ENCODE assay signal across 34 cellular contexts in the genomic region with DNA sequence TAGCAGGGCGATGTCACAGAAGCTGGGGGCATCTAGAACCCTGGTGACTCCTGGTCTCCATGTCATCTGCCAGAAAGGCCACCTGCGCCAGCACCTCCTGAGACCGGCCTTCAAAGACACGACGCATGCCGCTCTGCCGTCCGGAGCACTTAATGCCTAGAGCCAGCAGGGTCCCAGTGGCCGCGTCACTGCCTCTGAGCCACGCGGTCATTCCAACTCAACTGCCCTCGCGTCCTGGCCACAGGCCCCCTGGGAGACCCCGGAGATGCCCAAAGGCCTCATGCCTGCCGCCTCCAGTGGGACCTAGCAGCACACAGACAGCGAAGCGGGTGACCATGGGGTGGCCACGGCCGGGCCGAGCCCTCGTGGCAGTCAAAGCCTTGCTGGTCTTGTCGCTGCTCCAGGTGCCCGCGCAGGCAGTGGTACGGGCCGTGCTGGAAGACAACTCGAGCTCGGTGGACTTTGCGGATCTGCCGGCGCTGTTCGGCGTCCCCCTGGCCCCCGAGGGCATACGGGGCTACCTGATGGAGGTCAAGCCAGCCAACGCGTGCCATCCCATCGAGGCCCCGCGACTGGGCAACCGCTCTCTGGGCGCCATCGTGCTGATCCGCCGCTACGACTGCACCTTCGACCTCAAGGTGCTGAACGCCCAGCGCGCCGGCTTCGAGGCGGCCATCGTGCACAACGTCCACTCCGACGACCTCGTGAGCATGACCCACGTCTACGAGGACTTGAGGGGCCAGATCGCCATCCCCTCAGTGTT. TPM values are rescaled to one million over a fixed set of nuclear protein-coding genes. Genes with fewer than 3 reads are reported as not detected.
"Had no signal": no experiment of that assay in that cellular context is flagged by ENCODE, and none has a peak within 500 bp of the region (broad histone marks: within the 10 kb centered on the region; RNA-seq: fewer than 3 reads in every experiment).

A gene with protein sequence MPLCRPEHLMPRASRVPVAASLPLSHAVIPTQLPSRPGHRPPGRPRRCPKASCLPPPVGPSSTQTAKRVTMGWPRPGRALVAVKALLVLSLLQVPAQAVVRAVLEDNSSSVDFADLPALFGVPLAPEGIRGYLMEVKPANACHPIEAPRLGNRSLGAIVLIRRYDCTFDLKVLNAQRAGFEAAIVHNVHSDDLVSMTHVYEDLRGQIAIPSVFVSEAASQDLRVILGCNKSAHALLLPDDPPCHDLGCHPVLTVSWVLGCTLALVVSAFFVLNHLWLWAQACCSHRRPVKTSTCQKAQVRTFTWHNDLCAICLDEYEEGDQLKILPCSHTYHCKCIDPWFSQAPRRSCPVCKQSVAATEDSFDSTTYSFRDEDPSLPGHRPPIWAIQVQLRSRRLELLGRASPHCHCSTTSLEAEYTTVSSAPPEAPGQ (plus strand): TSS at position 51 of the 763 bp plus-strand sequence. CDS start 75 bp downstream, at position 126.

- H3K9me3 ChIP-seq: adrenal gland had no signal

- H3K27ac Mint-ChIP-seq: activated B cell treated with CpG ODN at 0.5 μM for 24 hours; activated CD8-positive, alpha-beta T cell treated with anti-CD3 and anti-CD28 coated beads for 36 hours; activated naive CD4-positive, alpha-beta T cell treated with anti-CD3 and anti-CD28 coated beads for 36 hours; activated naive CD4-positive, alpha-beta T cell treated with anti-CD3 and anti-CD28 coated beads, Interleukin-2, amount 50 U/mL, for 24 hours; activated naive CD8-positive, alpha-beta T cell treated with anti-CD3 and anti-CD28 coated beads for 36 hours; activated naive CD8-positive, alpha-beta T cell treated with anti-CD3 and anti-CD28 coated beads, Interleukin-2, amount 50 U/mL, for 24 hours; activated T-helper 2 cell treated with anti-CD3 and anti-CD28 coated beads, Interferon-gamma antibody, Interleukin-2, Interleukin-4, amounts not matched to agents 10 μg/mL and 5 μg/mL and 100 μg/mL, durations not matched to agents 14 hours and 24 hours and 36 hours; T-helper 17 cell; T-helper 2 cell treated with Interferon-gamma antibody and Interleukin-4, amounts not matched to agents 5 μg/mL and 100 μg/mL, for 36 hours had no signal

- DNase-seq: activated B cell treated with CpG ODN at 0.5 μM for 24 hours; activated CD4-positive, alpha-beta T cell treated with anti-CD3 and anti-CD28 coated beads for 48 hours; activated CD4-positive, alpha-beta T cell treated with anti-CD3 and anti-CD28 coated beads, Interleukin-2, amount 50 U/mL, for 1 hour; activated CD4-positive, alpha-beta T cell treated with anti-CD3 and anti-CD28 coated beads, Interleukin-2, amount 50 U/mL, for 48 hours; activated CD8-positive, alpha-beta memory T cell treated with anti-CD3 and anti-CD28 coated beads for 24 hours; activated CD8-positive, alpha-beta T cell treated with anti-CD3 and anti-CD28 coated beads for 36 hours; activated effector memory CD4-positive, alpha-beta T cell treated with anti-CD3 and anti-CD28 coated beads, Interleukin-2, amount 50 U/mL, for 16 hours; activated naive CD4-positive, alpha-beta T cell treated with anti-CD3 and anti-CD28 coated beads for 36 hours; activated naive CD8-positive, alpha-beta T cell treated with anti-CD3 and anti-CD28 coated beads for 36 hours; activated naive CD8-positive, alpha-beta T cell treated with anti-CD3 and anti-CD28 coated beads, Interleukin-2, amount 50 U/mL, for 24 hours; activated T-cell treated with anti-CD3 and anti-CD28 coated beads, Interleukin-2, amount 50 U/mL, for 4 hours; adrenal gland; amygdala; aorta; body of pancreas; effector CD8-positive, alpha-beta T cell; esophagus squamous epithelium; foreskin melanocyte; T-helper 1 cell; T-helper 17 cell; T1000; WERI-Rb-1 had no signal

- H3K27me3 Mint-ChIP-seq: activated B cell treated with CpG ODN at 0.5 μM for 24 hours had no signal

- H3K27ac ChIP-seq: adrenal gland, body of pancreas, epithelial cell of prostate, esophagus squamous epithelium, gastroesophageal sphincter, WERI-Rb-1 had no signal

- H3K4me3 Mint-ChIP-seq: activated B cell treated with CpG ODN at 0.5 μM for 24 hours; activated CD8-positive, alpha-beta T cell treated with anti-CD3 and anti-CD28 coated beads for 36 hours; activated naive CD4-positive, alpha-beta T cell treated with anti-CD3 and anti-CD28 coated beads for 36 hours; activated naive CD4-positive, alpha-beta T cell treated with anti-CD3 and anti-CD28 coated beads, Interleukin-2, amount 50 U/mL, for 24 hours; activated naive CD8-positive, alpha-beta T cell treated with anti-CD3 and anti-CD28 coated beads for 36 hours; activated naive CD8-positive, alpha-beta T cell treated with anti-CD3 and anti-CD28 coated beads, Interleukin-2, amount 50 U/mL, for 24 hours; activated T-cell treated with anti-CD3 and anti-CD28 coated beads, Interleukin-2, amount 50 U/mL, for 4 hours; T-helper 17 cell; T-helper 2 cell treated with Interferon-gamma antibody and Interleukin-4, amounts not matched to agents 5 μg/mL and 100 μg/mL, for 36 hours had no signal

- H3K4me1 ChIP-seq: adrenal gland, body of pancreas, esophagus squamous epithelium, gastroesophageal sphincter had no signal

- H3K4me1 Mint-ChIP-seq: activated B cell treated with CpG ODN at 0.5 μM for 24 hours; activated naive CD4-positive, alpha-beta T cell treated with anti-CD3 and anti-CD28 coated beads, Interleukin-2, amount 50 U/mL, for 24 hours; activated naive CD8-positive, alpha-beta T cell treated with anti-CD3 and anti-CD28 coated beads for 36 hours; activated naive CD8-positive, alpha-beta T cell treated with anti-CD3 and anti-CD28 coated beads, Interleukin-2, amount 50 U/mL, for 24 hours; T-helper 17 cell had no signal

- H3K36me3 ChIP-seq: adrenal gland, esophagus squamous epithelium, gastroesophageal sphincter, WERI-Rb-1 had no signal

- H3K27me3 ChIP-seq: body of pancreas had no signal

- H3K9me3 Mint-ChIP-seq: activated CD8-positive, alpha-beta T cell treated with anti-CD3 and anti-CD28 coated beads for 36 hours; activated naive CD4-positive, alpha-beta T cell treated with anti-CD3 and anti-CD28 coated beads for 36 hours; activated naive CD4-positive, alpha-beta T cell treated with anti-CD3 and anti-CD28 coated beads, Interleukin-2, amount 50 U/mL, for 24 hours; activated naive CD8-positive, alpha-beta T cell treated with anti-CD3 and anti-CD28 coated beads for 36 hours; activated naive CD8-positive, alpha-beta T cell treated with anti-CD3 and anti-CD28 coated beads, Interleukin-2, amount 50 U/mL, for 24 hours; activated T-cell treated with anti-CD3 and anti-CD28 coated beads, Interleukin-2, amount 50 U/mL, for 4 hours; activated T-helper 2 cell treated with anti-CD3 and anti-CD28 coated beads, Interferon-gamma antibody, Interleukin-2, Interleukin-4, amounts not matched to agents 10 μg/mL and 5 μg/mL and 100 μg/mL, durations not matched to agents 14 hours and 24 hours and 36 hours; T-helper 2 cell treated with Interferon-gamma antibody and Interleukin-4, amounts not matched to agents 5 μg/mL and 100 μg/mL, for 36 hours had no signal

- H3K4me3 ChIP-seq: adrenal gland, body of pancreas, esophagus squamous epithelium, gastroesophageal sphincter had no signal

- H3K36me3 Mint-ChIP-seq: activated naive CD4-positive, alpha-beta T cell treated with anti-CD3 and anti-CD28 coated beads, Interleukin-2, amount 50 U/mL, for 24 hours; activated naive CD8-positive, alpha-beta T cell treated with anti-CD3 and anti-CD28 coated beads for 36 hours had no signal

RNA-seq across cellular contexts. Expression of the gene that starts here (rescaled TPM):
- total RNA-seq: activated B cell treated with CpG ODN at 0.5 μM for 24 hours; activated CD8-positive, alpha-beta T cell treated with anti-CD3 and anti-CD28 coated beads for 36 hours; activated naive CD4-positive, alpha-beta T cell treated with anti-CD3 and anti-CD28 coated beads for 36 hours; activated naive CD8-positive, alpha-beta T cell treated with anti-CD3 and anti-CD28 coated beads for 36 hours; activated T-cell treated with anti-CD3 and anti-CD28 coated beads, Interleukin-2, amount 50 U/mL, for 4 hours; activated T-helper 2 cell treated with anti-CD3 and anti-CD28 coated beads, Interferon-gamma antibody, Interleukin-2, Interleukin-4, amounts not matched to agents 10 μg/mL and 5 μg/mL and 100 μg/mL, durations not matched to agents 14 hours and 24 hours and 36 hours; adrenal gland; aorta; body of pancreas; chondrocyte; dermis microvascular lymphatic vessel endothelial cell; endothelial cell of umbilical vein; esophagus squamous epithelium; fibroblast of lung; fibroblast of villous mesenchyme; gastroesophageal sphincter; glomerular endothelial cell; T-helper 17 cell had no signal
- polyA plus RNA-seq: adrenal gland, aorta, endothelial cell of umbilical vein, esophagus, fibroblast of lung had no signal
